ENCODE assay signal across 11 cellular contexts in genomic region chr20:13430346-13431002, GRCh38.
DNase-seq lines count a peak whose midpoint lies in the region; ATAC-seq and TF ChIP-seq lines count a peak whose summit lies in the region.
"Had no signal": no experiment of that assay in that cellular context is flagged by ENCODE, and none has a peak within 500 bp of the region (broad histone marks: within the 10 kb centered on the region; RNA-seq: fewer than 3 reads in every experiment).

No MANE protein-coding gene starts in this region.

- no peaks in the 10 kb centered on the region for H3F3A ChIP-seq in GM23338 (replicated peaks; ENCODE audit: low read depth)

- DNase-seq in DND-41 (peak; percentile 70), NOMO-1 treated with dmso at 0.1 percent for 144 hours (lab: John Stamatoyannopoulos, UW; ENCODE audit: unreplicated experiment) (peak; percentile 38), foreskin keratinocyte (peak in 1 of 2 donors; percentile 55), DMS153 treated with DMSO at 0.1 percent for 48 hours (lab: John Stamatoyannopoulos, UW; ENCODE audit: unreplicated experiment) (no peak), cerebellar cortex (ENCODE audit: low spot score) (no peak), GM23338 (ENCODE audit: low spot score) (no peak), coronary artery (ENCODE audit: low spot score) (no peak)
- DNase-seq: brain microvascular endothelial cell, EL, NCI-H1436 had no signal

- H3K36me3 ChIP-seq in DND-41 (ENCODE audit: insufficient read depth, low read length) (peaks cover 96% of the 10 kb centered on the region), GM23338 (ENCODE audit: insufficient read depth) (no peaks in the 10 kb centered on the region)
- H3K36me3 ChIP-seq: brain microvascular endothelial cell had no signal

- H3K9me2 ChIP-seq in GM23338 (ENCODE audit: insufficient read depth), result peaks cover 7% of the 10 kb centered on the region

- H3K4me3 ChIP-seq in DND-41 (ENCODE audit: low read depth in 1 of 2, low read length in 2 of 2) (no peak overlapping the region), GM23338 (no peak overlapping the region), coronary artery (no peak overlapping the region)

- H3K79me2 ChIP-seq in DND-41 (ENCODE audit: insufficient read depth, low read length) (peaks cover 69% of the 10 kb centered on the region), GM23338 (replicated peaks; ENCODE audit: insufficient read depth) (no peaks in the 10 kb centered on the region)

- peaks cover 6% of the 10 kb centered on the region; the same call in 1 of the 2 replicates for H3K4me1 ChIP-seq in DND-41 (ENCODE audit: insufficient read depth, low read length)
- peaks cover 6% of the 10 kb centered on the region for H3K4me1 ChIP-seq in foreskin keratinocyte
- H3K4me1 ChIP-seq in GM23338 (ENCODE audit: insufficient read depth), result peaks cover 2% of the 10 kb centered on the region; the same call in 1 of the 2 replicates

- H2AFZ ChIP-seq in DND-41 (ENCODE audit: low read depth, low read length), result no peak overlapping the region
- H2AFZ ChIP-seq in GM23338, result no peak overlapping the region

- TF ChIP-seq CTCF in DND-41 (IDR thresholded peaks at IDR 0.05; ENCODE audit: borderline replicate concordance, extremely low read depth, low read length, poor library complexity, severe bottlenecking) (no peak), foreskin keratinocyte (conservative IDR thresholded peaks at IDR 0.05) (no peak), GM23338 (conservative IDR thresholded peaks at IDR 0.05; ENCODE audit: low read depth in 2 of 2) (no peak), coronary artery (IDR thresholded peaks at IDR 0.05) (no peak)

- H3K27me3 ChIP-seq in DND-41 (ENCODE audit: insufficient read depth, low read length, poor library complexity) (no peaks in the 10 kb centered on the region), foreskin keratinocyte (no peaks in the 10 kb centered on the region), GM23338 (ENCODE audit: insufficient read depth) (no peaks in the 10 kb centered on the region)
- H3K27me3 ChIP-seq: brain microvascular endothelial cell had no signal

- H3K9me3 ChIP-seq in DND-41 (ENCODE audit: insufficient read depth, low read length, severe bottlenecking), result no peaks in the 10 kb centered on the region

- peaks cover 15% of the 10 kb centered on the region; the same call in 2 of the 3 replicates for H3K4me1 Mint-ChIP-seq in GM23338

- H4K20me1 ChIP-seq in DND-41 (ENCODE audit: insufficient read depth, low read length) (no peaks in the 10 kb centered on the region; the same call in 1 of the 2 replicates), GM23338 (replicated peaks; ENCODE audit: insufficient read depth) (no peaks in the 10 kb centered on the region)

- H3K27ac Mint-ChIP-seq in GM23338, result no peak overlapping the region

- H3K4me3 Mint-ChIP-seq in GM23338, result no peak overlapping the region

- no peak overlapping the region for H3K4me2 ChIP-seq in DND-41 (ENCODE audit: insufficient read depth, low read length)
- no peak overlapping the region for H3K4me2 ChIP-seq in GM23338

- peaks cover 2% of the 10 kb centered on the region for H3K27me3 Mint-ChIP-seq in GM23338 (ENCODE audit: insufficient read depth, low read depth, poor library complexity)

- no peaks in the 10 kb centered on the region for H3K9me3 Mint-ChIP-seq in GM23338

- H3K9ac ChIP-seq in DND-41 (ENCODE audit: low read depth, low read length), result no peak overlapping the region

- H3K36me3 Mint-ChIP-seq in GM23338 (ENCODE audit: low read depth), result no peaks in the 10 kb centered on the region; the same call in 2 of the 3 replicates

- H3K27ac ChIP-seq in DND-41 (ENCODE audit: low read length) (peak overlapping the region; percentile 58), foreskin keratinocyte (no peak overlapping the region), GM23338 (ENCODE audit: low read depth) (no peak overlapping the region), coronary artery (no peak overlapping the region)
- H3K27ac ChIP-seq: brain microvascular endothelial cell had no signal

- peak; percentile 79 for ATAC-seq in DND-41 (ENCODE audit: insufficient read depth, low read depth)
- peak; percentile 86 for ATAC-seq in GM21515 (IDR thresholded peaks at IDR 0.05; ENCODE audit: unreplicated experiment)
- ATAC-seq in foreskin keratinocyte, result peak; percentile 42
- no peak for ATAC-seq in GM23338

TF ChIP-seq in GM23338, 12 proteins besides CTCF, POLR2A, EP300 and RAD21 (continues in another document):
- TF ChIP-seq CREB1 (CRISPR knock-in tag; IDR thresholded peaks at IDR 0.05; ENCODE audit: low read depth) (no peak), EZH2phosphoT487 (IDR thresholded peaks at IDR 0.05; ENCODE audit: unreplicated experiment) (no peak), ZNF114 (CRISPR knock-in tag; IDR thresholded peaks at IDR 0.05) (no peak), REST (IDR thresholded peaks at IDR 0.05; ENCODE audit: unreplicated experiment) (no peak), NANOG (IDR thresholded peaks at IDR 0.05; ENCODE audit: borderline replicate concordance) (no peak)

Comparison
In these comparisons a context has a peak if more than half of its experiments do, and no peak if none do; other contexts are left out.
1. DNase-seq: peak in DND-41 (single experiment) and NOMO-1 treated with dmso at 0.1 percent for 144 hours (single experiment); none in DMS153 treated with DMSO at 0.1 percent for 48 hours (single experiment), cerebellar cortex (single experiment), GM23338 (single experiment) and coronary artery (single experiment).